Comparison of ENCODE assay signal across 17 cellular contexts in the genomic region with DNA sequence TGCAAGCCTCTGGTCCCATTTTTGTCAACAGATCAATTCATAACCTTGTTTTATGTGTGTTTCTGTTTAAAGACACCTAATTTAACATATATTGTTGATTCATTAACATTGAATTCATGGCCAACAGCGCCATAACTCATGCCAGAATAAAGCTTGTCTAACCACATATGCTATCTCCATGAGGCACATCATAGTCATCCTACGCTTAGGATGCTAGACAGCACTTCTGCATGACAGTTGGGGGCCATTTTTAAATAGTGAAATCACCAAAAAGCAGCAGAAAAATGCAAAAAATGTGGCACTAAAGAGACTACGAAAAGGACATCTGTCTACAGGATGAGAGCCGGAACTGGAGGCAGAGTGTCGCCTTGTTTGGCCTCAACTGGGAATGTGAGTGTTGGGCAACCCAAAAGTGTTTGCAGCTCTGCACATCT. TPM values are rescaled to one million over a fixed set of nuclear protein-coding genes. Genes with fewer than 3 reads are reported as not detected.
DNase-seq lines count a peak whose midpoint lies in the region; ATAC-seq, FAIRE-seq and TF ChIP-seq lines count a peak whose summit lies in the region.
"Had no signal": no experiment of that assay in that cellular context is flagged by ENCODE, and none has a peak within 500 bp of the region (broad histone marks: within the 10 kb centered on the region; RNA-seq: fewer than 3 reads in every experiment).

No MANE protein-coding gene starts in this region.

- H3K4me1 ChIP-seq in K562 (replicated peaks in 1 of 2; ENCODE audit: control insufficient read depth in 2 of 2, insufficient read depth in 2 of 2, low read length in 2 of 2) (peaks cover 7 to 35% of the 10 kb centered on the region in 2 experiments; a peak in 4 of 5 replicates), skeletal muscle satellite cell (ENCODE audit: control insufficient read depth, insufficient read depth, low read length) (peaks cover 90% of the 10 kb centered on the region)

- no peak for TF ChIP-seq CTCF in K562 (IDR thresholded peaks at IDR 0.05 in 2 of 3, conservative IDR thresholded peaks at IDR 0.05 in 1 of 3; ENCODE audit: insufficient read depth in 2 of 3, low read depth in 1 of 3, low read length in 3 of 3)

- no peaks in the 10 kb centered on the region for H3K9me1 ChIP-seq in K562 (ENCODE audit: control insufficient read depth, insufficient read depth, low read length)

- H3K27me3 ChIP-seq in MG63 (no peaks in the 10 kb centered on the region), K562 (ENCODE audit: control insufficient read depth in 2 of 2, insufficient read depth in 2 of 2, low read length in 2 of 2) (no peaks in the 10 kb centered on the region), skeletal muscle satellite cell (ENCODE audit: control insufficient read depth, insufficient read depth, low read length) (no peaks in the 10 kb centered on the region)
- H3K27me3 ChIP-seq: heart right ventricle had no signal

- no peak overlapping the region for H3K27ac ChIP-seq in K562 (ENCODE audit: extremely low read depth, low read depth, low read length)

- TF ChIP-seq RAD21 in K562 (CRISPR knock-in tag; conservative IDR thresholded peaks at IDR 0.05 in 1 of 2, IDR thresholded peaks at IDR 0.05 in 1 of 2), result no peak

- H3K9me3 ChIP-seq in MG63 (no peaks in the 10 kb centered on the region), K562 (replicated peaks; ENCODE audit: control insufficient read depth, insufficient read depth, low read depth, low read length) (no peaks in the 10 kb centered on the region), skeletal muscle satellite cell (replicated peaks; ENCODE audit: low read length) (no peaks in the 10 kb centered on the region)
- H3K9me3 ChIP-seq: heart right ventricle had no signal

- H3K79me2 ChIP-seq in K562 (ENCODE audit: control insufficient read depth, insufficient read depth, low read length), result peaks cover 24% of the 10 kb centered on the region; the same call in 2 of the 3 replicates

- no peak overlapping the region for H3K4me3 ChIP-seq in MG63
- H3K4me3 ChIP-seq in K562, result no peak overlapping the region
- peak overlapping the region; percentile 46 for H3K4me3 ChIP-seq in skeletal muscle satellite cell (ENCODE audit: low read length)
- H3K4me3 ChIP-seq: heart right ventricle had no signal

- no peak for ATAC-seq in K562
- no peak for ATAC-seq in activated CD4-positive, CD25-positive, alpha-beta regulatory T cell treated with anti-CD3 and anti-CD28 coated beads, Interleukin-2, amount 50 U/mL, for 24 hours
- ATAC-seq: activated CD8-positive, alpha-beta T cell treated with anti-CD3 and anti-CD28 coated beads for 36 hours had no signal

- no peak overlapping the region for H3K4me2 ChIP-seq in K562 (ENCODE audit: insufficient read depth, low read length)
- peak overlapping the region; percentile 66 for H3K4me2 ChIP-seq in skeletal muscle satellite cell (ENCODE audit: low read length)

- CTCF ChIA-PET in K562 (lab: Yijun Ruan, JAX; ENCODE audit: low intra/inter-chr PET ratio), result no interaction called here

- no TSS peak for BruUV-seq in K562 (replicated peaks; lab: Mats Ljungman, UMichigan)

- DNase-seq in ELR (ENCODE audit: low read depth) (peak; percentile 90), MG63 (peak; percentile 75), K562 (ENCODE audit: extremely low read depth in 1 of 4, low spot score in 3 of 4) (no peak), ACHN (no peak), NCI-H2107 treated with DMSO at 0.1 percent for 48 hours (lab: John Stamatoyannopoulos, UW; ENCODE audit: unreplicated experiment) (no peak)
- DNase-seq: activated CD8-positive, alpha-beta T cell treated with anti-CD3 and anti-CD28 coated beads for 36 hours; CD4-positive, alpha-beta T cell; heart right ventricle; kidney; NK-92 treated with Interleukin-12 subunit alpha and Interleukin-12 subunit beta, amount 100 ng/mL, for 24 hours; nucleus accumbens; SIG-M5; stimulated activated naive CD4-positive, alpha-beta T cell treated with Interleukin-2 at 50 U/mL for 16 hours; T1000 had no signal

- TF ChIP-seq POLR2A in K562 (conservative IDR thresholded peaks at IDR 0.05), result no peak

- POLR2A ChIA-PET in K562 (lab: Yijun Ruan, JAX), result interaction anchor here (0.8 to 1.2 kb wide), 2 partner anchors 11 to 17 kb away, joined by 3 to 5 read pairs; no protein-coding TSS in a partner anchor

- peak; percentile 74 for FAIRE-seq in K562 (lab: Jason Lieb, UNC)
- FAIRE-seq: endothelial cell of umbilical vein, kidney had no signal

- no peak overlapping the region for H2AFZ ChIP-seq in K562 (ENCODE audit: low read depth, low read length)

- TF ChIP-seq EP300 in K562 (IDR thresholded peaks at IDR 0.05; ENCODE audit: low read length), result no peak

- intact Hi-C loops in K562 (cut with micrococcal nuclease), result no loop called here

- 74% methylated on average over 5 of the region's 5 CpGs for WGBS in K562 (ENCODE audit: insufficient coverage, low coverage, missing lambda C conversion rate)

- H3K36me3 ChIP-seq in MG63 (peaks cover 95% of the 10 kb centered on the region), K562 (ENCODE audit: control insufficient read depth, insufficient read depth, low read length) (peaks cover 9% of the 10 kb centered on the region; the same call in 1 of the 3 replicates), skeletal muscle satellite cell (ENCODE audit: insufficient read depth, low read length) (peaks cover 61% of the 10 kb centered on the region)

- H4K20me1 ChIP-seq in K562 (replicated peaks; ENCODE audit: control insufficient read depth, insufficient read depth, low read length), result no peaks in the 10 kb centered on the region

- H3K9ac ChIP-seq in K562 (ENCODE audit: insufficient read depth in 1 of 2, low read depth in 2 of 2, low read length in 2 of 2) (no peak overlapping the region), skeletal muscle satellite cell (ENCODE audit: low read depth, low read length) (peak overlapping the region; percentile 83)

- in situ Hi-C loops in K562 (cut with MboI), result no loop called here
- in situ Hi-C loops in ACHN (cut with HindIII; ENCODE audit: low pct_ligation_motif_present, low pct_unique_long_range_greater_than_20kb, low sequenced_read_pairs), result no loop called here

TF ChIP-seq in K562, 482 proteins besides CTCF, POLR2A, EP300 and RAD21 (continues in another document):
- TF ChIP-seq MEIS2 (IDR thresholded peaks at IDR 0.05; ENCODE audit: partially characterized antibody), result peak; percentile 65
- no peak for TF ChIP-seq JUND (IDR thresholded peaks at IDR 0.05; ENCODE audit: borderline replicate concordance, low read depth, low read length)
- TF ChIP-seq JUND (tag; IDR thresholded peaks at IDR 0.05; ENCODE audit: borderline replicate concordance, low read depth, low read length), result no peak
- TF ChIP-seq, protein P1, sequence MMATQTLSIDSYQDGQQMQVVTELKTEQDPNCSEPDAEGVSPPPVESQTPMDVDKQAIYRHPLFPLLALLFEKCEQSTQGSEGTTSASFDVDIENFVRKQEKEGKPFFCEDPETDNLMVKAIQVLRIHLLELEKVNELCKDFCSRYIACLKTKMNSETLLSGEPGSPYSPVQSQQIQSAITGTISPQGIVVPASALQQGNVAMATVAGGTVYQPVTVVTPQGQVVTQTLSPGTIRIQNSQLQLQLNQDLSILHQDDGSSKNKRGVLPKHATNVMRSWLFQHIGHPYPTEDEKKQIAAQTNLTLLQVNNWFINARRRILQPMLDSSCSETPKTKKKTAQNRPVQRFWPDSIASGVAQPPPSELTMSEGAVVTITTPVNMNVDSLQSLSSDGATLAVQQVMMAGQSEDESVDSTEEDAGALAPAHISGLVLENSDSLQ (IDR thresholded peaks at IDR 0.05), result peak; percentile 16; the same call in 1 of the 2 replicates
- TF ChIP-seq MECOM (CRISPR knock-in tag; IDR thresholded peaks at IDR 0.05), result peak; percentile 52; the same call in 1 of the 2 replicates
- no peak for TF ChIP-seq RUNX1 (IDR thresholded peaks at IDR 0.05; ENCODE audit: low read depth)

RNA-seq across cellular contexts. Expression of a gene that starts 37.9 kb away (rescaled TPM):
- 206 and 243 TPM in 2 replicates for total RNA-seq in MG63 (2014; rRNA removed; shearing (Covaris generic); ENCODE audit: low replicate concordance)
- 13.0 and 21.5 TPM in 2 replicates for total RNA-seq in K562 (2011; cell fraction: chromatin; rRNA removed; ENCODE audit: low replicate concordance)
- total RNA-seq in K562 (2011; cell fraction: nucleolus; rRNA removed), result 14.6 and 17.2 TPM in 2 replicates
- total RNA-seq in K562 (2011; cell fraction: nucleoplasm; rRNA removed), result 18.0 and 28.9 TPM in 2 replicates
- 7.4 and 8.5 TPM in 2 replicates for total RNA-seq in K562 (2014; rRNA removed)
- 8.4 and 8.9 TPM in 2 replicates for total RNA-seq in K562 (2014; rRNA removed; fragmentation: Illumina TruSeq; extraction: Trizol)
- total RNA-seq in K562 (2015; rRNA removed; fragmentation: Illumina TruSeq; extraction: Trizol), result 10.7 and 11.0 TPM in 2 replicates
- 10.8 and 13.3 TPM in 2 replicates for total RNA-seq in K562 (2021)
- 6.1 and 10.1 TPM in 2 replicates for polyA plus RNA-seq in K562 (2011; rRNA removed)
- polyA plus RNA-seq in K562 (2011; cell fraction: cytosol; rRNA removed), result 6.4 and 8.7 TPM in 2 replicates
- 11.1 and 17.8 TPM in 2 replicates for polyA plus RNA-seq in K562 (2011; cell fraction: nucleus; rRNA removed)
- 8.4 and 10.0 TPM in 2 replicates for polyA plus RNA-seq in K562 (2012)
- polyA plus RNA-seq in K562 (2014; fragmentation: Illumina TruSeq; extraction: Trizol), result 11.6 and 12.8 TPM in 2 replicates
- polyA plus RNA-seq in K562 (2014; fragmentation: Nextera tagmentation; extraction: Ambion mirVana), result 1 to 10 TPM; 2.6 to 2.8 TPM
- polyA plus RNA-seq in K562 (2014; rRNA removed), result 8.9 and 10.3 TPM in 2 replicates
- 5.8 and 10.5 TPM in 2 replicates for polyA minus RNA-seq in K562 (2011; rRNA and poly(A)+ RNA removed)
- 4.6 and 7.9 TPM in 2 replicates for polyA minus RNA-seq in K562 (2011; cell fraction: cytosol; rRNA and poly(A)+ RNA removed)
- 5.3 TPM in 2 replicates for polyA minus RNA-seq in K562 (2011; cell fraction: nucleus; rRNA and poly(A)+ RNA removed)
- 117 and 131 TPM in 2 replicates for total RNA-seq in skeletal muscle satellite cell (2012; rRNA removed)

Comparison
In these comparisons a context has a peak if more than half of its experiments do, and no peak if none do; other contexts are left out.
1. DNase-seq: peak in ELR (single experiment) and MG63 (single experiment); none in K562 (0 of 4), ACHN (single experiment) and NCI-H2107 treated with DMSO at 0.1 percent for 48 hours (single experiment).